ENCODE assay signal across 21 cellular contexts in the genomic region with DNA sequence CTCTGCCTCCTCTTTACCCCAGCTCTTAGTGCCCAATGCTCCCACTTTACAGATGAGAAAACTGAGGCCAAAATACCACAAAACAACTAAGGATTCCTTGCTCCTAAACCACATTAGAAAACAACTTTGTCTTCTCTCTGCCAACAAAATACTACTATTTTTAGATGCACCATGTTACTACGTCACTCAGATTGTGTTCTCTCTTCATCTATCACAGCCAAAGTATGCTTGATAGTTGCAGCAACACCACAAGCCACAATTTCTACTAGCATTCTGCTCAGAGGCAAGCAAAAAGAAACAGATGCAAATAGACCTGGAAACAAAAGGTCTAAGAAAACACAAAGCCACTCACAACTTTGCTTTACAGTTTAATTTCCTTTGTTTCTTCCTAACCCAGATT. TPM values are rescaled to one million over a fixed set of nuclear protein-coding genes. Genes with fewer than 3 reads are reported as not detected.
DNase-seq lines count a peak whose midpoint lies in the region; ATAC-seq, FAIRE-seq and TF ChIP-seq lines count a peak whose summit lies in the region.
"Had no signal": no experiment of that assay in that cellular context is flagged by ENCODE, and none has a peak within 500 bp of the region (broad histone marks: within the 10 kb centered on the region; RNA-seq: fewer than 3 reads in every experiment).

No MANE protein-coding gene starts in this region.

- H2BK20ac ChIP-seq in H1 (ENCODE audit: low read length) = no peak overlapping the region

- H3K4me2 ChIP-seq in H1 (ENCODE audit: insufficient read depth in 1 of 2, low read depth in 2 of 2, low read length in 2 of 2) = no peak overlapping the region
- H3K4me2 ChIP-seq: SK-N-SH had no signal

- no peak overlapping the region for H3K56ac ChIP-seq in H1 (replicated peaks; ENCODE audit: insufficient read length, low read depth, low read length)

- peak; percentile 65 for DNase-seq in AG10803 (ENCODE audit: low read depth)
- DNase-seq in M059J (ENCODE audit: low read depth) = peak; percentile 55
- no peak for DNase-seq in H1 (ENCODE audit: low read depth in 1 of 2, low spot score in 2 of 2)
- DNase-seq in right atrium auricular region (ENCODE audit: low spot score) = no peak
- no peak for DNase-seq in natural killer cell
- DNase-seq in dedifferentiated amniotic fluid mesenchymal stem cell (ENCODE audit: extremely low spot score) = no peak
- DNase-seq in NAMALWA (ENCODE audit: low spot score) = no peak
- no peak for DNase-seq in effector memory CD4-positive, alpha-beta T cell
- DNase-seq: C1 segment of cervical spinal cord; CD8-positive, alpha-beta memory T cell; Karpas-422; MG63; NCI-H1092; NCI-H1436 treated with DMSO at 0.1 percent for 48 hours; NCI-H2029; NCI-H2171; NCI-H526 treated with DMSO at 0.1 percent for 48 hours; SHP77; SK-N-SH had no signal

- FAIRE-seq in H1 (lab: Jason Lieb, UNC) = no peak
- FAIRE-seq: H54, RCC 7860 had no signal

- TF ChIP-seq EP300 in H1 (IDR thresholded peaks at IDR 0.05; ENCODE audit: borderline replicate concordance in 1 of 2, low read depth in 2 of 2, low read length in 2 of 2) = no peak

- H3K23ac ChIP-seq in H1 (ENCODE audit: insufficient read length) = no peak overlapping the region

- no peak overlapping the region for H3K27ac ChIP-seq in H1 (ENCODE audit: low read depth, low read length)
- H3K27ac ChIP-seq in right atrium auricular region = peak overlapping the region; percentile 16 to 88
- no peak overlapping the region for H3K27ac ChIP-seq in effector memory CD4-positive, alpha-beta T cell (ENCODE audit: insufficient read depth, low read length, poor library complexity, severe bottlenecking)

- no peak for ATAC-seq in natural killer cell

- 96% methylated on average over 1 of the region's 1 CpG; no CpG with 5 or more reads in 1 of the 2 experiments for WGBS in H1 (ENCODE audit: extremely low coverage in 1 of 2, insufficient coverage in 1 of 2, insufficient read length in 1 of 2, insufficient replicate concordance in 2 of 2, low coverage in 1 of 2, low lambda C conversion rate in 2 of 2, missing lambda C conversion rate in 1 of 2), 2 experiments

- H3K79me1 ChIP-seq in H1 (ENCODE audit: low read depth, low read length) = no peaks in the 10 kb centered on the region

- POLR2A ChIA-PET in H1 (lab: Charles Lee; ENCODE audit: partially characterized antibody) = no interaction called here

- H3K4me3 Mint-ChIP-seq in natural killer cell = no peak overlapping the region
- H3K4me3 Mint-ChIP-seq: CD8-positive, alpha-beta memory T cell had no signal

- H2BK5ac ChIP-seq in H1 (ENCODE audit: low read depth, low read length) = no peak overlapping the region

- H3K36me3 ChIP-seq in H1 (ENCODE audit: control insufficient read depth in 2 of 4, insufficient read depth in 4 of 4, low read length in 3 of 4) (no peaks in the 10 kb centered on the region), right atrium auricular region (no peaks in the 10 kb centered on the region)
- no peaks in the 10 kb centered on the region for H3K36me3 ChIP-seq in effector memory CD4-positive, alpha-beta T cell (ENCODE audit: control insufficient read depth, insufficient read depth, low read length)

- CTCF ChIA-PET in H1 (lab: Charles Lee; ENCODE audit: partially characterized antibody) = interaction anchor here (1.0 kb wide), 1 partner anchor 29 kb away, joined by 3 read pairs; no protein-coding TSS in a partner anchor

- H3K9ac ChIP-seq in H1 (replicated peaks in 1 of 4; ENCODE audit: extremely low read depth in 1 of 4, low read depth in 3 of 4, low read length in 3 of 4) = no peak overlapping the region
- H3K9ac ChIP-seq: SK-N-SH had no signal

- TF ChIP-seq CTCF in AG10803 (conservative IDR thresholded peaks at IDR 0.05; ENCODE audit: low read length) (no peak), H1 (IDR thresholded peaks at IDR 0.05; ENCODE audit: control extremely low read depth in 1 of 3, insufficient read depth in 1 of 3, low read depth in 1 of 3, low read length in 3 of 3) (no peak), right atrium auricular region (IDR thresholded peaks at IDR 0.05) (no peak), natural killer cell (IDR thresholded peaks at IDR 0.05) (no peak)

- H4K8ac ChIP-seq in H1 (ENCODE audit: extremely low read depth, insufficient read depth, low read length) = no peak overlapping the region

- peaks cover 23 to 31% of the 10 kb centered on the region in 2 donors for H3K27me3 Mint-ChIP-seq in natural killer cell (ENCODE audit: low read depth in 2 of 2)

- no peak for TF ChIP-seq POLR2A in H1 (IDR thresholded peaks at IDR 0.05; ENCODE audit: control extremely low read depth in 1 of 2, low read depth in 2 of 2, low read length in 2 of 2)

- H3K9me3 Mint-ChIP-seq in natural killer cell = no peaks in the 10 kb centered on the region

- H4K91ac ChIP-seq in H1 (replicated peaks; ENCODE audit: insufficient read length, low read length) = no peak overlapping the region

- H2AK5ac ChIP-seq in H1 (ENCODE audit: low read depth, low read length) = no peak overlapping the region

- no peak overlapping the region for H2BK15ac ChIP-seq in H1 (ENCODE audit: low read length)

- H3K9me3 ChIP-seq in H1 (ENCODE audit: insufficient read depth in 2 of 2, low read depth in 1 of 2, low read length in 1 of 2) (no peaks in the 10 kb centered on the region), right atrium auricular region (no peaks in the 10 kb centered on the region)
- H3K9me3 ChIP-seq in effector memory CD4-positive, alpha-beta T cell (ENCODE audit: control insufficient read depth, low read length) = no peaks in the 10 kb centered on the region
- H3K9me3 ChIP-seq: MG63, SK-N-SH had no signal

- no peaks in the 10 kb centered on the region for H3K36me3 Mint-ChIP-seq in natural killer cell
- H3K36me3 Mint-ChIP-seq: CD8-positive, alpha-beta memory T cell had no signal

- H3K4ac ChIP-seq in H1 (replicated peaks; ENCODE audit: insufficient read length, low read depth, low read length) = no peak overlapping the region

- no peak for TF ChIP-seq RAD21 in H1 (IDR thresholded peaks at IDR 0.05 in 1 of 2, conservative IDR thresholded peaks at IDR 0.05 in 1 of 2; ENCODE audit: low read depth in 2 of 2, low read length in 2 of 2)

- no peaks in the 10 kb centered on the region for H4K20me1 ChIP-seq in H1 (replicated peaks in 1 of 2; ENCODE audit: control insufficient read depth in 1 of 2, insufficient read depth in 2 of 2, low read length in 2 of 2)

- no peak overlapping the region for H3K4me3 ChIP-seq in AG10803 (ENCODE audit: low read length)
- no peak overlapping the region for H3K4me3 ChIP-seq in H1 (ENCODE audit: extremely low read depth in 1 of 4, insufficient read depth in 2 of 4, low read depth in 3 of 4, low read length in 4 of 4)
- no peak overlapping the region for H3K4me3 ChIP-seq in right atrium auricular region
- no peak overlapping the region for H3K4me3 ChIP-seq in effector memory CD4-positive, alpha-beta T cell (ENCODE audit: insufficient read depth, low read depth, low read length, poor library complexity, severe bottlenecking)
- H3K4me3 ChIP-seq: MG63 had no signal

- H3K27ac Mint-ChIP-seq in natural killer cell = no peak overlapping the region
- H3K27ac Mint-ChIP-seq: CD8-positive, alpha-beta memory T cell had no signal

- no peak overlapping the region for H4K5ac ChIP-seq in H1 (ENCODE audit: insufficient read length, low read depth, low read length)

- no peak overlapping the region for H2AFZ ChIP-seq in H1 (ENCODE audit: low read length)

- H2BK12ac ChIP-seq in H1 (ENCODE audit: low read depth, low read length) = no peak overlapping the region

- intact Hi-C loops in natural killer cell (cut with micrococcal nuclease) = no loop called here

- peaks cover 10% of the 10 kb centered on the region; the same call in 1 of the 2 replicates for H3K23me2 ChIP-seq in H1 (ENCODE audit: low read depth, low read length)

- no peak overlapping the region for H2BK120ac ChIP-seq in H1 (replicated peaks; ENCODE audit: low read depth, low read length)

- no peak overlapping the region for H3K18ac ChIP-seq in H1 (ENCODE audit: extremely low read depth, low read length)

- H3K27me3 ChIP-seq in H1 (replicated peaks in 1 of 4; ENCODE audit: control insufficient read depth in 3 of 4, extremely low read depth in 1 of 4, insufficient read depth in 3 of 4, low read length in 3 of 4) (peaks cover 28 to 39% (median 39%) of the 10 kb centered on the region in 4 experiments), right atrium auricular region (no peaks in the 10 kb centered on the region)
- H3K27me3 ChIP-seq in effector memory CD4-positive, alpha-beta T cell (replicated peaks; ENCODE audit: control insufficient read depth, insufficient read depth, low read length, poor library complexity, severe bottlenecking) = no peaks in the 10 kb centered on the region
- H3K27me3 ChIP-seq: MG63 had no signal

- H3K14ac ChIP-seq in H1 (ENCODE audit: insufficient read length) = no peak overlapping the region

- no peaks in the 10 kb centered on the region for H3K79me2 ChIP-seq in H1 (ENCODE audit: control insufficient read depth in 1 of 2, insufficient read depth in 2 of 2, low read length in 2 of 2)

- H3K4me1 Mint-ChIP-seq in natural killer cell = no peaks in the 10 kb centered on the region
- H3K4me1 Mint-ChIP-seq: CD8-positive, alpha-beta memory T cell had no signal

- H3K4me1 ChIP-seq in H1 (replicated peaks in 1 of 4; ENCODE audit: control insufficient read depth in 3 of 4, insufficient read depth in 4 of 4, low read length in 3 of 4) = no peaks in the 10 kb centered on the region; a peak in 1 of 7 replicates
- peaks cover 0 to 42% of the 10 kb centered on the region in 2 donors for H3K4me1 ChIP-seq in right atrium auricular region
- no peaks in the 10 kb centered on the region for H3K4me1 ChIP-seq in effector memory CD4-positive, alpha-beta T cell (ENCODE audit: control insufficient read depth, insufficient read depth, low read length, poor library complexity, severe bottlenecking)

TF ChIP-seq in H1, 55 proteins besides CTCF, POLR2A, EP300 and RAD21 (continues in another document):
- peak; percentile 38; the same call in 1 of the 2 replicates for TF ChIP-seq KDM1A (IDR thresholded peaks at IDR 0.05; ENCODE audit: borderline replicate concordance, low read length)
- no peak for TF ChIP-seq SP2 (IDR thresholded peaks at IDR 0.05; ENCODE audit: low read length)
- TF ChIP-seq TAF7 (optimal IDR thresholded peaks at IDR 0.05; ENCODE audit: borderline replicate concordance, low read depth, low read length) = no peak
- no peak for TF ChIP-seq POLR2AphosphoS5 (IDR thresholded peaks at IDR 0.05; ENCODE audit: low read depth, low read length)

RNA-seq across cellular contexts. Expression of a gene that starts 3.3 kb away (rescaled TPM):
- total RNA-seq in M059J (2014; rRNA removed; shearing (Covaris generic)) = 43.5 and 70.6 TPM in 2 replicates
- total RNA-seq in H1 (2021; fragmentation: NEBNext Ultra II Directional; extraction: Animal tissue kit (Norgen Biotek cat#: 25700)) = 0.67 and 1.1 TPM in 2 replicates
- 0.06 and 0.11 TPM in 2 replicates for polyA plus RNA-seq in H1 (2011; rRNA removed)
- polyA plus RNA-seq in H1 (2011; cell fraction: cytosol; rRNA removed) = 0.21 TPM
- polyA plus RNA-seq in H1 (2011; cell fraction: nucleus; rRNA removed) = 0.23 TPM
- 0.13 to 0.26 TPM (median 0.19 TPM) in 4 replicates for polyA plus RNA-seq in H1 (2012, experiment 1 of 2)
- polyA plus RNA-seq in H1 (2012, experiment 2 of 2) = not detected
- polyA plus RNA-seq in H1 (2013, experiment 1 of 2) = 0.20 TPM
- polyA plus RNA-seq in H1 (2013, experiment 2 of 2) = 0.26 TPM
- polyA minus RNA-seq in H1 (2011; rRNA and poly(A)+ RNA removed) = 0.73 and 3.3 TPM in 2 replicates
- polyA minus RNA-seq in H1 (2011; cell fraction: cytosol; rRNA and poly(A)+ RNA removed) = 0.15 TPM
- 1.3 TPM for polyA minus RNA-seq in H1 (2011; cell fraction: nucleus; rRNA and poly(A)+ RNA removed)
- total RNA-seq in right atrium auricular region (10 to 100 TPM; 35.7 to 47.8 TPM), natural killer cell (not detected)
- total RNA-seq: CD8-positive, alpha-beta memory T cell had no signal
- polyA plus RNA-seq: CD8-positive, alpha-beta memory T cell had no signal

Comparison
In these comparisons a context has a peak if more than half of its experiments do, and no peak if none do; other contexts are left out.
1. DNase-seq: peak in AG10803 (single experiment) and M059J (single experiment); none in H1 (0 of 2), right atrium auricular region (single experiment), natural killer cell (single experiment), dedifferentiated amniotic fluid mesenchymal stem cell (single experiment), NAMALWA (single experiment) and effector memory CD4-positive, alpha-beta T cell (0 of 3).
2. H3K27ac ChIP-seq: peak in right atrium auricular region (2 of 2); none in H1 (single experiment) and effector memory CD4-positive, alpha-beta T cell (single experiment).
3. RNA of a gene that starts 3.3 kb away (total RNA-seq): 43.5 to 70.6 TPM in M059J and 35.7 to 47.8 TPM in right atrium auricular region; 0.67 to 1.1 TPM in H1 and not detected in natural killer cell; every median in the first group is over 10 times any median in the second.